In genomic region chr6:122476131-122476530, GRCh38 we compare ENCODE assay signal across 10 cellular contexts. TPM values are rescaled to one million over a fixed set of nuclear protein-coding genes. Genes with fewer than 3 reads are reported as not detected.
DNase-seq lines count a peak whose midpoint lies in the region; ATAC-seq, FAIRE-seq and TF ChIP-seq lines count a peak whose summit lies in the region.
"Had no signal": no experiment of that assay in that cellular context is flagged by ENCODE, and none has a peak within 500 bp of the region (broad histone marks: within the 10 kb centered on the region; RNA-seq: fewer than 3 reads in every experiment).

No MANE protein-coding gene starts in this region.

- no peak overlapping the region for H3K56ac ChIP-seq in H1 (replicated peaks; ENCODE audit: insufficient read length, low read depth, low read length)

- no peak overlapping the region for H3K14ac ChIP-seq in H1 (ENCODE audit: insufficient read length)

- no peak overlapping the region for H3K4me2 ChIP-seq in H1 (ENCODE audit: insufficient read depth in 1 of 2, low read depth in 2 of 2, low read length in 2 of 2)

- CTCF ChIA-PET in H1 (lab: Charles Lee; ENCODE audit: partially characterized antibody), result interaction anchor here (0.6 to 4.1 kb wide), 6 partner anchors 16 to 252 kb away, joined by 3 to 17 read pairs (median 6); no protein-coding TSS in a partner anchor

- no peak for ATAC-seq in GM18868 (IDR thresholded peaks at IDR 0.05; ENCODE audit: unreplicated experiment)
- no peak for ATAC-seq in HG02973 (IDR thresholded peaks at IDR 0.05; ENCODE audit: unreplicated experiment)

- peaks cover 4% of the 10 kb centered on the region for H3K23me2 ChIP-seq in H1 (ENCODE audit: low read depth, low read length)

- no peak overlapping the region for H4K5ac ChIP-seq in H1 (ENCODE audit: insufficient read length, low read depth, low read length)

- no peak for TF ChIP-seq POLR2A in H1 (IDR thresholded peaks at IDR 0.05; ENCODE audit: control extremely low read depth in 1 of 2, low read depth in 2 of 2, low read length in 2 of 2)

- H4K8ac ChIP-seq in H1 (ENCODE audit: extremely low read depth, insufficient read depth, low read length), result no peak overlapping the region

- H2BK120ac ChIP-seq in H1 (replicated peaks; ENCODE audit: low read depth, low read length), result no peak overlapping the region

- H3K23ac ChIP-seq in H1 (ENCODE audit: insufficient read length), result no peak overlapping the region

- no peak overlapping the region for H3K4ac ChIP-seq in H1 (replicated peaks; ENCODE audit: insufficient read length, low read depth, low read length)

- no peak overlapping the region for H3K27ac ChIP-seq in H1 (ENCODE audit: low read depth, low read length)
- H3K27ac ChIP-seq: SK-N-MC, upper lobe of left lung had no signal

- no peak overlapping the region for H2BK20ac ChIP-seq in H1 (ENCODE audit: low read length)

- no peak for FAIRE-seq in H1 (lab: Jason Lieb, UNC)

- no peak overlapping the region for H3K9ac ChIP-seq in H1 (replicated peaks in 1 of 4; ENCODE audit: extremely low read depth in 1 of 4, low read depth in 3 of 4, low read length in 3 of 4)

- no peak overlapping the region for H2BK12ac ChIP-seq in H1 (ENCODE audit: low read depth, low read length)

- H3K18ac ChIP-seq in H1 (ENCODE audit: extremely low read depth, low read length), result no peak overlapping the region

- no peak overlapping the region for H2BK15ac ChIP-seq in H1 (ENCODE audit: low read length)

- TF ChIP-seq RAD21 in H1 (IDR thresholded peaks at IDR 0.05 in 1 of 2, conservative IDR thresholded peaks at IDR 0.05 in 1 of 2; ENCODE audit: low read depth in 2 of 2, low read length in 2 of 2), result peak in 1 of 2 experiments; percentile 53; a peak in 3 of 4 replicates

- POLR2A ChIA-PET in H1 (lab: Charles Lee; ENCODE audit: partially characterized antibody), result no interaction called here

- peak; percentile 4 to 33 for DNase-seq in NCI-H2081 (lab: John Stamatoyannopoulos, UW)
- no peak for DNase-seq in NCI-H2081 treated with DMSO at 0.1 percent for 48 hours (lab: John Stamatoyannopoulos, UW)
- DNase-seq in NCI-H226, result peak; percentile 9
- DNase-seq in H1 (ENCODE audit: low read depth in 1 of 2, low spot score in 2 of 2), result no peak
- peak; percentile 47 for DNase-seq in renal cortical epithelial cell (ENCODE audit: low read depth)
- no peak for DNase-seq in activated effector memory CD4-positive, alpha-beta T cell treated with Interleukin-2 at 50 U/mL for 16 hours
- DNase-seq: upper lobe of left lung had no signal

- H3K79me1 ChIP-seq in H1 (ENCODE audit: low read depth, low read length), result no peaks in the 10 kb centered on the region; the same call in 1 of the 2 replicates

- no peak overlapping the region for H2AK5ac ChIP-seq in H1 (ENCODE audit: low read depth, low read length)

- H3K4me3 ChIP-seq in H1 (ENCODE audit: extremely low read depth in 1 of 4, insufficient read depth in 2 of 4, low read depth in 3 of 4, low read length in 4 of 4), result no peak overlapping the region
- H3K4me3 ChIP-seq: SK-N-MC, upper lobe of left lung had no signal

- no peaks in the 10 kb centered on the region for H3K4me1 ChIP-seq in H1 (replicated peaks in 1 of 4; ENCODE audit: control insufficient read depth in 3 of 4, insufficient read depth in 4 of 4, low read length in 3 of 4)

- H4K91ac ChIP-seq in H1 (replicated peaks; ENCODE audit: insufficient read length, low read length), result no peak overlapping the region

- no peaks in the 10 kb centered on the region for H3K9me3 ChIP-seq in H1 (ENCODE audit: insufficient read depth in 2 of 2, low read depth in 1 of 2, low read length in 1 of 2)
- H3K9me3 ChIP-seq: upper lobe of left lung had no signal

- no peak for TF ChIP-seq EP300 in H1 (IDR thresholded peaks at IDR 0.05; ENCODE audit: borderline replicate concordance in 1 of 2, low read depth in 2 of 2, low read length in 2 of 2)

- TF ChIP-seq CTCF in H1 (IDR thresholded peaks at IDR 0.05; ENCODE audit: control extremely low read depth in 1 of 3, insufficient read depth in 1 of 3, low read depth in 1 of 3, low read length in 3 of 3), result peak in 2 of 3 experiments; percentile 16 to 32; a peak in 2 of 4 replicates

- peaks cover 0 to 5% of the 10 kb centered on the region in 2 experiments; a peak in 2 of 4 replicates for H3K79me2 ChIP-seq in H1 (ENCODE audit: control insufficient read depth in 1 of 2, insufficient read depth in 2 of 2, low read length in 2 of 2)

- no peaks in the 10 kb centered on the region for H3K27me3 ChIP-seq in H1 (replicated peaks in 1 of 4; ENCODE audit: control insufficient read depth in 3 of 4, extremely low read depth in 1 of 4, insufficient read depth in 3 of 4, low read length in 3 of 4)
- H3K27me3 ChIP-seq: upper lobe of left lung had no signal

- no peaks in the 10 kb centered on the region for H4K20me1 ChIP-seq in H1 (replicated peaks in 1 of 2; ENCODE audit: control insufficient read depth in 1 of 2, insufficient read depth in 2 of 2, low read length in 2 of 2)

- H2BK5ac ChIP-seq in H1 (ENCODE audit: low read depth, low read length), result no peak overlapping the region

- H2AFZ ChIP-seq in H1 (ENCODE audit: low read length), result no peak overlapping the region

- H3K36me3 ChIP-seq in H1 (ENCODE audit: control insufficient read depth in 2 of 4, insufficient read depth in 4 of 4, low read length in 3 of 4), result no peaks in the 10 kb centered on the region
- H3K36me3 ChIP-seq: upper lobe of left lung had no signal

TF ChIP-seq in H1, 55 proteins besides CTCF, POLR2A, EP300 and RAD21:
- no peak for TF ChIP-seq SP4 (IDR thresholded peaks at IDR 0.05; ENCODE audit: low read length)
- no peak for TF ChIP-seq POU5F1 (IDR thresholded peaks at IDR 0.05; ENCODE audit: low read depth, low read length)
- no peak for TF ChIP-seq FOSL1 (IDR thresholded peaks at IDR 0.05; ENCODE audit: insufficient read depth, low read depth, low read length)
- TF ChIP-seq JUN (IDR thresholded peaks at IDR 0.05; ENCODE audit: low read depth, low read length), result no peak
- TF ChIP-seq SP2 (IDR thresholded peaks at IDR 0.05; ENCODE audit: low read length), result no peak
- no peak for TF ChIP-seq SIX5 (IDR thresholded peaks at IDR 0.05; ENCODE audit: low read depth, low read length)
- TF ChIP-seq NANOG (IDR thresholded peaks at IDR 0.05; ENCODE audit: insufficient read depth, low read depth, low read length, poor library complexity, severe bottlenecking), result no peak

RNA-seq across cellular contexts. Expression of gene SERINC1, which starts 4.5 kb away (rescaled TPM):
- 38.0 and 38.6 TPM in 2 replicates for total RNA-seq in H1 (2021; fragmentation: NEBNext Ultra II Directional; extraction: Animal tissue kit (Norgen Biotek cat#: 25700))
- polyA plus RNA-seq in H1 (2011; rRNA removed), result 10.1 and 15.4 TPM in 2 replicates
- 25.4 TPM for polyA plus RNA-seq in H1 (2011; cell fraction: cytosol; rRNA removed)
- 4.1 TPM for polyA plus RNA-seq in H1 (2011; cell fraction: nucleus; rRNA removed)
- polyA plus RNA-seq in H1 (2012, experiment 1 of 2), result 20.7 to 37.9 TPM (median 27.3 TPM) in 4 replicates
- polyA plus RNA-seq in H1 (2012, experiment 2 of 2), result 2.2 TPM
- polyA plus RNA-seq in H1 (2013, experiment 1 of 2), result 42.8 TPM
- polyA plus RNA-seq in H1 (2013, experiment 2 of 2), result 45.1 TPM
- polyA minus RNA-seq in H1 (2011; rRNA and poly(A)+ RNA removed), result 43.9 and 55.2 TPM in 2 replicates
- polyA minus RNA-seq in H1 (2011; cell fraction: cytosol; rRNA and poly(A)+ RNA removed), result 29.1 TPM
- polyA minus RNA-seq in H1 (2011; cell fraction: nucleus; rRNA and poly(A)+ RNA removed), result 18.3 TPM
- 314 and 392 TPM in 2 replicates for total RNA-seq in renal cortical epithelial cell

Comparison
In these comparisons a context has a peak if more than half of its experiments do, and no peak if none do; other contexts are left out.
1. DNase-seq: peak in NCI-H2081 (2 of 2), NCI-H226 (single experiment) and renal cortical epithelial cell (single experiment); none in NCI-H2081 treated with DMSO at 0.1 percent for 48 hours (single experiment), H1 (0 of 2) and activated effector memory CD4-positive, alpha-beta T cell treated with Interleukin-2 at 50 U/mL for 16 hours (single experiment).